8 cellular contexts compared by ENCODE assay signal in genomic region chr14:48398675-48399282, GRCh38.
DNase-seq lines count a peak whose midpoint lies in the region; ATAC-seq and TF ChIP-seq lines count a peak whose summit lies in the region.

No MANE protein-coding gene starts in this region.

- no peak for DNase-seq in heart right ventricle
- no peak for DNase-seq in left ventricle myocardium superior
- peak; percentile 40 for DNase-seq in NAMALWA (ENCODE audit: low spot score)
- peak; percentile 37 for DNase-seq in SW480 (ENCODE audit: low spot score)
- peak; percentile 10 for DNase-seq in hepatic stellate cell (ENCODE audit: low spot score)
- DNase-seq in type B pancreatic cell (ENCODE audit: extremely low spot score, unreplicated experiment), result no peak

- no peaks in the 10 kb centered on the region for H3K36me3 Mint-ChIP-seq in type B pancreatic cell

- TF ChIP-seq CTCF in heart right ventricle (IDR thresholded peaks at IDR 0.05) (peak in 8 of 9 donors; percentile 32 to 66 (median 57)), type B pancreatic cell (conservative IDR thresholded peaks at IDR 0.05) (peak; percentile 89)

- 46 to 53% methylated on average over 2 of the region's 2 CpGs for WGBS in heart right ventricle, 2 donors

- no peaks in the 10 kb centered on the region for H3K4me1 Mint-ChIP-seq in type B pancreatic cell (ENCODE audit: unreplicated experiment)

- H3K4me3 ChIP-seq in heart right ventricle, result no peak overlapping the region

- no peaks in the 10 kb centered on the region for H3K4me1 ChIP-seq in heart right ventricle

- intact Hi-C loops in heart right ventricle (cut with DNase I) (loop anchor here in 2 of 10 donors (5.0 to 10.0 kb wide), 2 partner anchors 481 to 484 kb away; no protein-coding TSS in a partner anchor), left ventricle myocardium superior (cut with micrococcal nuclease) (no loop called here)

- no peaks in the 10 kb centered on the region for H3K27me3 Mint-ChIP-seq in type B pancreatic cell

- no peak overlapping the region for H3K4me3 Mint-ChIP-seq in type B pancreatic cell

- no peaks in the 10 kb centered on the region for H3K27me3 ChIP-seq in heart right ventricle

- no peaks in the 10 kb centered on the region for H3K9me3 Mint-ChIP-seq in type B pancreatic cell

- no peak for ATAC-seq in heart right ventricle
- no peak for ATAC-seq in left ventricle myocardium superior
- ATAC-seq in HG03520 (IDR thresholded peaks at IDR 0.05; ENCODE audit: unreplicated experiment), result no peak
- ATAC-seq in GM19467 (IDR thresholded peaks at IDR 0.05; ENCODE audit: unreplicated experiment), result no peak

- H3K36me3 ChIP-seq in heart right ventricle, result no peaks in the 10 kb centered on the region

- H3K27ac ChIP-seq in heart right ventricle, result no peak overlapping the region

- no peak overlapping the region for H3K27ac Mint-ChIP-seq in type B pancreatic cell

- H3K9me3 ChIP-seq in heart right ventricle, result no peaks in the 10 kb centered on the region

Comparison
In these comparisons a context has a peak if more than half of its experiments do, and no peak if none do; other contexts are left out.
1. DNase-seq: peak in NAMALWA (single experiment), SW480 (single experiment) and hepatic stellate cell (single experiment); none in heart right ventricle (0 of 2), left ventricle myocardium superior (single experiment) and type B pancreatic cell (single experiment).